1 cellular context compared by ENCODE assay signal in genomic region chr4:1329408-1330371, GRCh38.
TF ChIP-seq lines count a peak whose summit lies in the region.

No MANE protein-coding gene starts in this region.

TF ChIP-seq in H1, 55 proteins besides CTCF, POLR2A, EP300 and RAD21:
- no peak for TF ChIP-seq CREB1 (IDR thresholded peaks at IDR 0.05)
- TF ChIP-seq ZNF274 (IDR thresholded peaks at IDR 0.05; ENCODE audit: borderline replicate concordance, extremely low read depth, low read length), result no peak
- TF ChIP-seq TAF1 (IDR thresholded peaks at IDR 0.05; ENCODE audit: low read depth, low read length), result no peak
- TF ChIP-seq BACH1 (IDR thresholded peaks at IDR 0.05; ENCODE audit: low read length), result no peak
- TF ChIP-seq, protein P1, sequence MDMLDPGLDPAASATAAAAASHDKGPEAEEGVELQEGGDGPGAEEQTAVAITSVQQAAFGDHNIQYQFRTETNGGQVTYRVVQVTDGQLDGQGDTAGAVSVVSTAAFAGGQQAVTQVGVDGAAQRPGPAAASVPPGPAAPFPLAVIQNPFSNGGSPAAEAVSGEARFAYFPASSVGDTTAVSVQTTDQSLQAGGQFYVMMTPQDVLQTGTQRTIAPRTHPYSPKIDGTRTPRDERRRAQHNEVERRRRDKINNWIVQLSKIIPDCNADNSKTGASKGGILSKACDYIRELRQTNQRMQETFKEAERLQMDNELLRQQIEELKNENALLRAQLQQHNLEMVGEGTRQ (IDR thresholded peaks at IDR 0.05; ENCODE audit: low read length), result no peak
